1 cellular context compared by ENCODE assay signal in genomic region chr2:150438654-150439053, GRCh38.
TF ChIP-seq lines count a peak whose summit lies in the region.

No MANE protein-coding gene starts in this region.

TF ChIP-seq in HepG2, 621 proteins besides CTCF, POLR2A, EP300 and RAD21:
- TF ChIP-seq FOXO4 (CRISPR knock-in tag; conservative IDR thresholded peaks at IDR 0.05) (0 out of 2 replicates have a peak, but pooled peaks have one; percentile 26), JDP2 (CRISPR knock-in tag; IDR thresholded peaks at IDR 0.05; ENCODE audit: borderline replicate concordance) (no peak), RBFOX2 (IDR thresholded peaks at IDR 0.05; ENCODE audit: low read depth, low read length) (no peak), ETV6 (CRISPR knock-in tag; conservative IDR thresholded peaks at IDR 0.05) (no peak)
